In genomic region chr7:35384761-35385700, GRCh38 we compare ENCODE assay signal across 18 cellular contexts.
DNase-seq lines count a peak whose midpoint lies in the region; ATAC-seq and TF ChIP-seq lines count a peak whose summit lies in the region.
"Had no signal": no experiment of that assay in that cellular context is flagged by ENCODE, and none has a peak within 500 bp of the region (broad histone marks: within the 10 kb centered on the region; RNA-seq: fewer than 3 reads in every experiment).

No MANE protein-coding gene starts in this region.

- no peak overlapping the region for H3K4me3 Mint-ChIP-seq in mesothelial cell of epicardium
- no peak overlapping the region for H3K4me3 Mint-ChIP-seq in activated CD4-positive, alpha-beta memory T cell treated with anti-CD3 and anti-CD28 coated beads for 36 hours
- H3K4me3 Mint-ChIP-seq: CD8-positive, alpha-beta T cell; GM23338 had no signal

- POLR2A ChIA-PET in activated CD4-positive, alpha-beta memory T cell treated with anti-CD3 and anti-CD28 coated beads for 36 hours (lab: Charles Lee) = no interaction called here

- CTCF ChIA-PET in activated CD4-positive, alpha-beta memory T cell treated with anti-CD3 and anti-CD28 coated beads for 36 hours (lab: Charles Lee) = no interaction called here

- H3K27me3 Mint-ChIP-seq in mesothelial cell of epicardium (ENCODE audit: low read depth) = peaks cover 2% of the 10 kb centered on the region
- H3K27me3 Mint-ChIP-seq in activated CD4-positive, alpha-beta memory T cell treated with anti-CD3 and anti-CD28 coated beads for 36 hours = peaks cover 2% of the 10 kb centered on the region

- H3K4me1 Mint-ChIP-seq in mesothelial cell of epicardium = no peaks in the 10 kb centered on the region
- H3K4me1 Mint-ChIP-seq in activated CD4-positive, alpha-beta memory T cell treated with anti-CD3 and anti-CD28 coated beads for 36 hours (ENCODE audit: low read depth) = no peaks in the 10 kb centered on the region
- H3K4me1 Mint-ChIP-seq: GM23338 had no signal

- H3K27ac Mint-ChIP-seq in mesothelial cell of epicardium = peak overlapping the region; percentile 67
- H3K27ac Mint-ChIP-seq in activated CD4-positive, alpha-beta memory T cell treated with anti-CD3 and anti-CD28 coated beads for 36 hours = no peak overlapping the region
- H3K27ac Mint-ChIP-seq: CD8-positive, alpha-beta T cell; GM23338 had no signal

- ATAC-seq in HG02588 (IDR thresholded peaks at IDR 0.05; ENCODE audit: unreplicated experiment) = no peak
- ATAC-seq: CD8-positive, alpha-beta T cell; GM23338; SK-N-SH treated with all-trans-retinoic acid at 6 μM for 48 hours had no signal

- intact Hi-C loops in left ventricle myocardium inferior (cut with micrococcal nuclease) = no loop called here
- intact Hi-C loops in activated CD4-positive, alpha-beta memory T cell treated with anti-CD3 and anti-CD28 coated beads for 36 hours (cut with micrococcal nuclease) = no loop called here

- peak overlapping the region; percentile 77 for H3K27ac ChIP-seq in left ventricle myocardium inferior (replicated peaks)

- no peaks in the 10 kb centered on the region for H3K36me3 ChIP-seq in left ventricle myocardium inferior

- TF ChIP-seq CTCF in left ventricle myocardium inferior (IDR thresholded peaks at IDR 0.05; ENCODE audit: borderline replicate concordance) = no peak
- TF ChIP-seq CTCF in mesothelial cell of epicardium (IDR thresholded peaks at IDR 0.05; ENCODE audit: unreplicated experiment) = no peak
- no peak for TF ChIP-seq CTCF in GM20000 (IDR thresholded peaks at IDR 0.05; ENCODE audit: extremely low read depth, missing control alignments)

- no peaks in the 10 kb centered on the region for H3K9me3 Mint-ChIP-seq in mesothelial cell of epicardium
- H3K9me3 Mint-ChIP-seq in activated CD4-positive, alpha-beta memory T cell treated with anti-CD3 and anti-CD28 coated beads for 36 hours = no peaks in the 10 kb centered on the region
- H3K9me3 Mint-ChIP-seq: CD8-positive, alpha-beta T cell; GM23338 had no signal

- DNase-seq in NCI-H1694 treated with DMSO at 0.1 percent for 48 hours (lab: John Stamatoyannopoulos, UW) (peak; percentile 9), NCI-H1694 (lab: John Stamatoyannopoulos, UW) (no peak), SK-N-DZ (ENCODE audit: low spot score) (peak; percentile 57), left ventricle myocardium inferior (peak; percentile 82), mesothelial cell of epicardium (ENCODE audit: low spot score in 2 of 2, unreplicated experiment in 2 of 2) (no peak), GM20000 (ENCODE audit: low spot score) (no peak)
- no peak for DNase-seq in activated CD4-positive, alpha-beta memory T cell treated with anti-CD3 and anti-CD28 coated beads for 36 hours
- DNase-seq: 8988T; CD8-positive, alpha-beta T cell; DND-41; NCI-H1105 treated with DMSO at 0.1 percent for 48 hours; NCI-H187 treated with DMSO at 0.1 percent for 48 hours; NCI-H446 treated with DMSO at 0.1 percent for 48 hours; NCI-H82; SHP77 had no signal

- no peaks in the 10 kb centered on the region for H3K27me3 ChIP-seq in left ventricle myocardium inferior (ENCODE audit: low read depth)

- H3K4me1 ChIP-seq in left ventricle myocardium inferior = peaks cover 8% of the 10 kb centered on the region

- H3K36me3 Mint-ChIP-seq in mesothelial cell of epicardium = no peaks in the 10 kb centered on the region
- no peaks in the 10 kb centered on the region for H3K36me3 Mint-ChIP-seq in activated CD4-positive, alpha-beta memory T cell treated with anti-CD3 and anti-CD28 coated beads for 36 hours
- H3K36me3 Mint-ChIP-seq: CD8-positive, alpha-beta T cell had no signal

- H3K9me3 ChIP-seq in left ventricle myocardium inferior (replicated peaks) = no peaks in the 10 kb centered on the region

- no peak overlapping the region for H3K4me3 ChIP-seq in left ventricle myocardium inferior
- H3K4me3 ChIP-seq: GM23338 had no signal

Comparison
In these comparisons a context has a peak if more than half of its experiments do, and no peak if none do; other contexts are left out.
1. DNase-seq: peak in NCI-H1694 treated with DMSO at 0.1 percent for 48 hours (single experiment), SK-N-DZ (single experiment) and left ventricle myocardium inferior (single experiment); none in NCI-H1694 (single experiment), mesothelial cell of epicardium (0 of 2), GM20000 (single experiment) and activated CD4-positive, alpha-beta memory T cell treated with anti-CD3 and anti-CD28 coated beads for 36 hours (single experiment).